Comparison of ENCODE assay signal across 14 cellular contexts in the genomic region with DNA sequence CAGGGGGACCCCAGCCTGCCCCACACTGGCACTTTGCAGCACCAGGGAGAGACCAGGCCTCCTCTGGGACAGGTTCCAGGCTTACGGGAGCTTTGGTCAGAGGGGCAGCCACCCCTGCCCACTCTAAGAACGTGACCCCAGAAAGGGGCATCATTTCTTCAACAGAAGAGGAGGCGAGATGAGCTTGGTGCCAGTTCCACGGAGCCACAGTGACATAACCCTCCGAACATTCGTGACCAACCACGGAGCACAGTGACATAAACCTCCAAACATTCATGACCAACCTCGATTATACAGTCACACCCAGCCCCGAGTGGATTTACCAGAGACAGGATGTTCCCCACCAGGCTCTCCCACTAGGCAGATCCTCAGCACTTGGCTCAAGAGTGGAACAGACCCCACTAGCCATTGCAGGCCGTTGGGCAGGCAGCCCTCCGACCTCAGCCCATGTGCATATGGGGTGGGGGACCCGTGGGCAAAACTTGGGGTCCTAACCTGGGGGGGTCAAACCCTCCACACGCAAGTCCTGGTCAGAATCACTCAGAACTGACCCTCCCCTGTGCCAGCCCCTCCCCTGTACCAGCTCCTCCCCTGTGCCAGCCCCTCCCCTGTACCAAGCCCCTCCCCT.
DNase-seq lines count a peak whose midpoint lies in the region; ATAC-seq lines count a peak whose summit lies in the region.
"Had no signal": no experiment of that assay in that cellular context is flagged by ENCODE, and none has a peak within 500 bp of the region (broad histone marks: within the 10 kb centered on the region; RNA-seq: fewer than 3 reads in every experiment).

No MANE protein-coding gene starts in this region.

- peaks cover 0 to 12% (median 0%) of the 10 kb centered on the region in 5 donors for H3K27me3 ChIP-seq in subcutaneous abdominal adipose tissue (ENCODE audit: control insufficient read depth in 5 of 5, insufficient read depth in 4 of 5, low read length in 5 of 5)
- H3K27me3 ChIP-seq: SJSA1 had no signal

- peaks cover 14% of the 10 kb centered on the region for H3K4me1 Mint-ChIP-seq in activated CD4-positive, alpha-beta T cell treated with anti-CD3 and anti-CD28 coated beads for 36 hours

- POLR2A ChIA-PET in activated CD4-positive, alpha-beta T cell treated with anti-CD3 and anti-CD28 coated beads for 36 hours (lab: Charles Lee): interaction anchor here (0.6 kb wide), 1 partner anchor 10 kb away, joined by 3 read pairs; no protein-coding TSS in a partner anchor

- H3K9me3 ChIP-seq in subcutaneous abdominal adipose tissue (ENCODE audit: control insufficient read depth in 5 of 5, low read length in 5 of 5): peaks cover 0 to 8% (median 5%) of the 10 kb centered on the region in 5 donors

- H3K36me3 ChIP-seq in subcutaneous abdominal adipose tissue (ENCODE audit: control insufficient read depth in 5 of 5, insufficient read depth in 5 of 5, low read length in 5 of 5): no peaks in the 10 kb centered on the region
- H3K36me3 ChIP-seq: SJSA1 had no signal

- no peaks in the 10 kb centered on the region for H3K36me3 Mint-ChIP-seq in activated CD4-positive, alpha-beta T cell treated with anti-CD3 and anti-CD28 coated beads for 36 hours (ENCODE audit: low read depth)

- intact Hi-C loops in activated CD4-positive, alpha-beta T cell treated with anti-CD3 and anti-CD28 coated beads for 36 hours (cut with DNase I, micrococcal nuclease): no loop called here

- no peaks in the 10 kb centered on the region for H3K9me3 Mint-ChIP-seq in activated CD4-positive, alpha-beta T cell treated with anti-CD3 and anti-CD28 coated beads for 36 hours (ENCODE audit: low read depth)

- peaks cover 5 to 60% (median 44%) of the 10 kb centered on the region in 5 donors for H3K4me1 ChIP-seq in subcutaneous abdominal adipose tissue (ENCODE audit: control insufficient read depth in 5 of 5, insufficient read depth in 5 of 5, low read length in 5 of 5)

- peak; percentile 1 for DNase-seq in activated CD4-positive, alpha-beta T cell treated with anti-CD3 and anti-CD28 coated beads for 36 hours
- DNase-seq in activated CD4-positive, alpha-beta T cell treated with anti-CD3 and anti-CD28 coated beads for 48 hours: no peak
- peak; percentile 35 for DNase-seq in amniotic epithelial cell (ENCODE audit: low read depth)
- peak; percentile 35 for DNase-seq in kidney tubule cell (ENCODE audit: low spot score)
- no peak for DNase-seq in NCI-H524 (lab: John Stamatoyannopoulos, UW)
- DNase-seq in pons (ENCODE audit: low spot score): no peak
- no peak for DNase-seq in NCI-H2029 (lab: John Stamatoyannopoulos, UW)
- DNase-seq: activated CD4-positive, alpha-beta T cell treated with anti-CD3 and anti-CD28 coated beads, Interleukin-2, amount 50 U/mL, for 4 hours; NCI-H526 had no signal

- no peak for ATAC-seq in activated CD4-positive, alpha-beta T cell treated with anti-CD3 and anti-CD28 coated beads for 36 hours

- H3K9ac ChIP-seq in subcutaneous abdominal adipose tissue (ENCODE audit: low read length in 5 of 5): no peak overlapping the region
- H3K9ac ChIP-seq: KMS-11 had no signal

- no peak overlapping the region for H3K27ac Mint-ChIP-seq in activated CD4-positive, alpha-beta T cell treated with anti-CD3 and anti-CD28 coated beads for 36 hours
- H3K27ac Mint-ChIP-seq: mesothelial cell of epicardium had no signal

- H3K27me3 Mint-ChIP-seq in activated CD4-positive, alpha-beta T cell treated with anti-CD3 and anti-CD28 coated beads for 36 hours: no peaks in the 10 kb centered on the region

- CTCF ChIA-PET in activated CD4-positive, alpha-beta T cell treated with anti-CD3 and anti-CD28 coated beads for 36 hours (lab: Charles Lee): no interaction called here

- H3K27ac ChIP-seq in subcutaneous abdominal adipose tissue (ENCODE audit: low read depth, low read length): peak overlapping the region; percentile 76
- H3K27ac ChIP-seq: 22Rv1, KMS-11, SJSA1 had no signal

- H3K4me3 ChIP-seq in subcutaneous abdominal adipose tissue (ENCODE audit: low read depth in 1 of 5, low read length in 5 of 5): no peak overlapping the region
- H3K4me3 ChIP-seq: SJSA1 had no signal

- no peak overlapping the region for H3K4me3 Mint-ChIP-seq in activated CD4-positive, alpha-beta T cell treated with anti-CD3 and anti-CD28 coated beads for 36 hours
- H3K4me3 Mint-ChIP-seq: mesothelial cell of epicardium had no signal

Comparison
In these comparisons a context has a peak if more than half of its experiments do, and no peak if none do; other contexts are left out.
1. DNase-seq: peak in activated CD4-positive, alpha-beta T cell treated with anti-CD3 and anti-CD28 coated beads for 36 hours (single experiment), amniotic epithelial cell (single experiment) and kidney tubule cell (single experiment); none in activated CD4-positive, alpha-beta T cell treated with anti-CD3 and anti-CD28 coated beads for 48 hours (single experiment), NCI-H524 (0 of 2), pons (single experiment) and NCI-H2029 (single experiment).